Comparison of ENCODE assay signal across 8 cellular contexts in genomic region chr10:117374506-117375359, GRCh38. TPM values are rescaled to one million over a fixed set of nuclear protein-coding genes. Genes with fewer than 3 reads are reported as not detected.
A peak's percentile ranks its signal among the peaks of the same experiment; 100 is the strongest.
DNase-seq lines count a peak whose midpoint lies in the region; ATAC-seq and TF ChIP-seq lines count a peak whose summit lies in the region.

No MANE protein-coding gene starts in this region.

- H3K9ac ChIP-seq in OCI-LY1 (ENCODE audit: low read length) = peak overlapping the region; percentile 78

- CTCF ChIA-PET in A673 (lab: Charles Lee) = interaction anchor here (1.3 kb wide), 1 partner anchor 158 kb away, joined by 4 read pairs; no protein-coding TSS in a partner anchor

- no peak for TF ChIP-seq CTCF in A673 (conservative IDR thresholded peaks at IDR 0.05; ENCODE audit: low read depth, low read length)
- TF ChIP-seq CTCF in OCI-LY1 (IDR thresholded peaks at IDR 0.05; ENCODE audit: low read length) = no peak

- ATAC-seq in GM18502 (IDR thresholded peaks at IDR 0.05; ENCODE audit: poor library complexity, unreplicated experiment) (peak; percentile 43), HG02852 (IDR thresholded peaks at IDR 0.05; ENCODE audit: unreplicated experiment) (peak; percentile 36), Right ventricle myocardium inferior (peak; percentile 22)

- H3K36me3 ChIP-seq in A673 (ENCODE audit: insufficient read depth, low read length, poor library complexity, severe bottlenecking) = no peaks in the 10 kb centered on the region
- no peaks in the 10 kb centered on the region for H3K36me3 ChIP-seq in OCI-LY1 (ENCODE audit: insufficient read depth, low read length)

- H3K9me3 ChIP-seq in A673 (ENCODE audit: low read depth, low read length, poor library complexity, severe bottlenecking) (no peaks in the 10 kb centered on the region), OCI-LY1 (ENCODE audit: low read length) (no peaks in the 10 kb centered on the region)

- peak overlapping the region; percentile 80 for H3K27ac Mint-ChIP-seq in activated naive CD8-positive, alpha-beta T cell treated with anti-CD3 and anti-CD28 coated beads for 36 hours

- POLR2A ChIA-PET in A673 (lab: Charles Lee; ENCODE audit: low non-redundant PET) = no interaction called here

- BruUV-seq in A673 (replicated peaks; lab: Mats Ljungman, UMichigan) = no TSS peak

- no peaks in the 10 kb centered on the region for H3F3A ChIP-seq in OCI-LY1 (ENCODE audit: insufficient read depth, low read length)

- peak overlapping the region; percentile 78 for H3K27ac ChIP-seq in A673 (ENCODE audit: low read depth, low read length, poor library complexity, severe bottlenecking)
- H3K27ac ChIP-seq in OCI-LY1 (ENCODE audit: low read depth, low read length, poor library complexity, severe bottlenecking) = no peak overlapping the region

- H3K4me3 ChIP-seq in A673 (ENCODE audit: low read depth, low read length, poor library complexity, severe bottlenecking) (peak overlapping the region; percentile 92), OCI-LY1 (ENCODE audit: low read depth, low read length, poor library complexity, severe bottlenecking) (peak overlapping the region; percentile 85)

- H3K4me2 ChIP-seq in OCI-LY1 (ENCODE audit: low read length) = peak overlapping the region; percentile 98

- H3K4me1 Mint-ChIP-seq in activated naive CD8-positive, alpha-beta T cell treated with anti-CD3 and anti-CD28 coated beads for 36 hours = peaks cover 32% of the 10 kb centered on the region

- H3K9me3 Mint-ChIP-seq in activated naive CD8-positive, alpha-beta T cell treated with anti-CD3 and anti-CD28 coated beads for 36 hours = no peaks in the 10 kb centered on the region

- H3K36me3 Mint-ChIP-seq in activated naive CD8-positive, alpha-beta T cell treated with anti-CD3 and anti-CD28 coated beads for 36 hours = peaks cover 14% of the 10 kb centered on the region

- intact Hi-C loops in A673 (cut with micrococcal nuclease; ENCODE audit: unreplicated experiment) (no loop called here), Right ventricle myocardium inferior (cut with DNase I) (loop anchor here (5.0 to 10.0 kb wide), 2 partner anchors 157 to 670 kb away; partner anchors contain the start of gene RAB11FIP2)

- no peaks in the 10 kb centered on the region for H4K20me1 ChIP-seq in OCI-LY1 (ENCODE audit: insufficient read depth, low read length)

- peaks cover 40% of the 10 kb centered on the region for H3K79me2 ChIP-seq in OCI-LY1 (ENCODE audit: insufficient read depth, low read length)

- H3K4me3 Mint-ChIP-seq in activated naive CD8-positive, alpha-beta T cell treated with anti-CD3 and anti-CD28 coated beads for 36 hours = peak overlapping the region; percentile 92

- H3K9me2 ChIP-seq in OCI-LY1 (ENCODE audit: low read depth, low read length) = no peaks in the 10 kb centered on the region

- H3K4me1 ChIP-seq in A673 (ENCODE audit: insufficient read depth, low read length, poor library complexity, severe bottlenecking) (peaks cover 8% of the 10 kb centered on the region), OCI-LY1 (ENCODE audit: insufficient read depth, low read length, severe bottlenecking) (peaks cover 44% of the 10 kb centered on the region)

- H3K27me3 ChIP-seq in A673 (replicated peaks; ENCODE audit: insufficient read depth, low read depth, low read length, poor library complexity) (peaks cover 29% of the 10 kb centered on the region), OCI-LY1 (ENCODE audit: insufficient read depth, low read length) (no peaks in the 10 kb centered on the region)

- no peak overlapping the region for H2AFZ ChIP-seq in OCI-LY1 (ENCODE audit: low read length)

- H3K27me3 Mint-ChIP-seq in activated naive CD8-positive, alpha-beta T cell treated with anti-CD3 and anti-CD28 coated beads for 36 hours = peaks cover 29% of the 10 kb centered on the region

- DNase-seq in A673 (ENCODE audit: low spot score) = peak; percentile 70
- DNase-seq in activated naive CD8-positive, alpha-beta T cell treated with anti-CD3 and anti-CD28 coated beads for 36 hours = peak; percentile 38
- peak; percentile 84 for DNase-seq in Right ventricle myocardium inferior (ENCODE audit: missing footprints)
- DNase-seq in occipital lobe (lab: John Stamatoyannopoulos, UW) = peak; percentile 58
- DNase-seq in COLO829 (ENCODE audit: low spot score) = no peak

RNA-seq across cellular contexts. Expression of gene PDZD8, which starts 0.5 kb away (rescaled TPM):
- 28.7 and 29.5 TPM in 2 replicates for total RNA-seq in A673 (2021)
- total RNA-seq in activated naive CD8-positive, alpha-beta T cell treated with anti-CD3 and anti-CD28 coated beads for 36 hours = 10 to 100 TPM; 19.7 to 20.4 TPM
- total RNA-seq in Right ventricle myocardium inferior = 20.0 TPM
- 28.1 TPM for total RNA-seq in occipital lobe
